ENCODE assay signal across 28 cellular contexts in genomic region chr11:76636826-76637460, GRCh38. TPM values are rescaled to one million over a fixed set of nuclear protein-coding genes. Genes with fewer than 3 reads are reported as not detected.
DNase-seq lines count a peak whose midpoint lies in the region; ATAC-seq, FAIRE-seq and TF ChIP-seq lines count a peak whose summit lies in the region.
"Had no signal": no experiment of that assay in that cellular context is flagged by ENCODE, and none has a peak within 500 bp of the region (broad histone marks: within the 10 kb centered on the region; RNA-seq: fewer than 3 reads in every experiment).

No MANE protein-coding gene starts in this region.

- no peak for FAIRE-seq in GM12878 (lab: Jason Lieb, UNC)
- FAIRE-seq: astrocyte had no signal

- peak overlapping the region; percentile 33 to 76 (median 58) for H3K27ac ChIP-seq in heart left ventricle
- H3K27ac ChIP-seq in GM12878 (ENCODE audit: control insufficient read depth, insufficient read depth), result peak overlapping the region; percentile 38; the same call in 1 of the 2 replicates
- H3K27ac ChIP-seq in uterus, result peak overlapping the region; percentile 30 to 56
- no peak overlapping the region for H3K27ac ChIP-seq in transverse colon
- H3K27ac ChIP-seq: foreskin keratinocyte had no signal

- no peaks in the 10 kb centered on the region for H3K79me2 ChIP-seq in GM12878 (ENCODE audit: control insufficient read depth, insufficient read depth, low read length)

- TF ChIP-seq EP300 in GM12878 (IDR thresholded peaks at IDR 0.05; ENCODE audit: borderline replicate concordance in 1 of 2, control insufficient read depth in 1 of 2, low read depth in 2 of 2, low read length in 2 of 2) (no peak), transverse colon (IDR thresholded peaks at IDR 0.05; ENCODE audit: low read depth) (no peak)

- H4K20me1 ChIP-seq in GM12878 (ENCODE audit: control insufficient read depth, insufficient read depth), result no peaks in the 10 kb centered on the region

- H3K4me1 Mint-ChIP-seq in naive B cell, result peaks cover 56 to 64% (median 64%) of the 10 kb centered on the region in 3 donors

- TF ChIP-seq CTCF in heart left ventricle (IDR thresholded peaks at IDR 0.05) (no peak), GM12878 (IDR thresholded peaks at IDR 0.05 in 2 of 3, conservative IDR thresholded peaks at IDR 0.05 in 1 of 3; ENCODE audit: control insufficient read depth in 2 of 3, extremely low read depth in 1 of 3, insufficient read depth in 1 of 3, low read depth in 3 of 3, low read length in 3 of 3) (no peak), uterus (IDR thresholded peaks at IDR 0.05) (no peak), transverse colon (IDR thresholded peaks at IDR 0.05) (no peak)

- ATAC-seq in heart left ventricle, result no peak
- no peak for ATAC-seq in GM12878
- ATAC-seq in naive B cell (ENCODE audit: low read depth in 2 of 2), result no peak
- no peak for ATAC-seq in HG02588 (IDR thresholded peaks at IDR 0.05; ENCODE audit: unreplicated experiment)
- ATAC-seq: activated CD4-positive, alpha-beta T cell treated with anti-CD3 and anti-CD28 coated beads for 36 hours; activated CD8-positive, alpha-beta memory T cell treated with anti-CD3 and anti-CD28 coated beads, Interleukin-2, amount 10 ng/mL, durations not matched to agents 7 days and 5 days; foreskin keratinocyte had no signal

- CTCF ChIA-PET in GM12878 (lab: Yijun Ruan, JAX), result interaction anchor here (1.6 to 2.0 kb wide), 2 partner anchors 10 to 38 kb away, joined by 4 to 8 read pairs; no protein-coding TSS in a partner anchor

- WGBS in heart left ventricle, 4 donors, result 89 to 93% (median 93%) methylated on average over 6 of the region's 6 CpGs
- 63% methylated on average over 6 of the region's 6 CpGs for WGBS in GM12878 (ENCODE audit: insufficient coverage, insufficient replicate concordance, low lambda C conversion rate, missing lambda C conversion rate)
- 91% methylated on average over 6 of the region's 6 CpGs; no CpG with 5 or more reads in 1 of the 2 donors for WGBS in transverse colon (ENCODE audit: low coverage in 1 of 2), 2 donors

- H2AFZ ChIP-seq in GM12878 (ENCODE audit: control insufficient read depth, low read depth, low read length), result peak overlapping the region; percentile 53

- no peak for TF ChIP-seq RAD21 in GM12878 (IDR thresholded peaks at IDR 0.05; ENCODE audit: insufficient read depth, low read depth, low read length)

- H3K4me1 ChIP-seq in heart left ventricle (peaks cover 3 to 50% (median 27%) of the 10 kb centered on the region in 12 donors), GM12878 (ENCODE audit: control insufficient read depth, insufficient read depth, low read length) (peaks cover 22% of the 10 kb centered on the region), uterus (no peaks in the 10 kb centered on the region), transverse colon (peaks cover 0 to 6% (median 0%) of the 10 kb centered on the region in 4 donors)
- H3K4me1 ChIP-seq: foreskin keratinocyte had no signal

- no peaks in the 10 kb centered on the region for H3K36me3 Mint-ChIP-seq in naive B cell
- H3K36me3 Mint-ChIP-seq: activated naive CD8-positive, alpha-beta T cell; type B pancreatic cell had no signal

- intact Hi-C loops in heart left ventricle (cut with DNase I) (loop anchor here in 1 of 10 donors (2.0 kb wide), 1 partner anchor 34 kb away; the partner anchor contains the start of gene LRRC32), cardiac septum (cut with DNase I) (no loop called here), GM12878 (cut with micrococcal nuclease; ENCODE audit: unreplicated experiment) (no loop called here), uterus (cut with DNase I; ENCODE audit: low total_unique reads) (no loop called here), transverse colon (cut with DNase I; ENCODE audit: low total_unique reads) (no loop called here)

- RAD21 ChIA-PET in GM12878 (lab: Charles Lee; ENCODE audit: unreplicated experiment), result interaction anchor here (0.8 to 1.8 kb wide), 3 partner anchors 27 to 38 kb away, joined by 3 to 7 read pairs (median 3); no protein-coding TSS in a partner anchor

- H3K27me3 ChIP-seq in heart left ventricle (no peaks in the 10 kb centered on the region), GM12878 (replicated peaks in 1 of 2; ENCODE audit: control insufficient read depth in 2 of 2, insufficient read depth in 2 of 2, low read length in 1 of 2) (no peaks in the 10 kb centered on the region; a peak in 1 of 4 replicates), uterus (no peaks in the 10 kb centered on the region), transverse colon (no peaks in the 10 kb centered on the region)

- peaks cover 0 to 9% (median 0%) of the 10 kb centered on the region in 3 donors for H3K27me3 Mint-ChIP-seq in naive B cell

- H3K9me3 Mint-ChIP-seq in naive B cell, result no peaks in the 10 kb centered on the region
- H3K9me3 Mint-ChIP-seq: central memory CD8-positive, alpha-beta T cell; type B pancreatic cell had no signal

- in situ Hi-C loops in GM12878 (cut with MboI), result no loop called here
- in situ Hi-C loops in transverse colon (cut with MboI; ENCODE audit: low pct_ligation_motif_present in 1 of 4, low pct_unique_long_range_greater_than_20kb in 1 of 4, low sequenced_read_pairs in 3 of 4), result no loop called here

- H3K4me3 ChIP-seq in heart left ventricle (no peak overlapping the region), GM12878 (no peak overlapping the region), uterus (no peak overlapping the region), transverse colon (no peak overlapping the region)

- no TSS peak for BruUV-seq in GM12878 (replicated peaks; lab: Mats Ljungman, UMichigan)

- H3K36me3 ChIP-seq in heart left ventricle (no peaks in the 10 kb centered on the region), GM12878 (ENCODE audit: control insufficient read depth in 2 of 2, insufficient read depth in 2 of 2, low read length in 1 of 2) (no peaks in the 10 kb centered on the region), uterus (no peaks in the 10 kb centered on the region), transverse colon (no peaks in the 10 kb centered on the region)

- SMC1A ChIA-PET in GM12878 (lab: Charles Lee; ENCODE audit: uncharacterized antibody, unreplicated experiment), result interaction anchor here (0.8 to 2.7 kb wide), 6 partner anchors 9 to 38 kb away, joined by 3 to 11 read pairs (median 4); no protein-coding TSS in a partner anchor

- peak overlapping the region; percentile 61; the same call in 1 of the 2 replicates for H3K4me2 ChIP-seq in GM12878 (ENCODE audit: control insufficient read depth, insufficient read depth)

- H3K9me3 ChIP-seq in heart left ventricle (no peaks in the 10 kb centered on the region), GM12878 (replicated peaks; ENCODE audit: control insufficient read depth, insufficient read depth, low read length) (peaks cover 2% of the 10 kb centered on the region; the same call in 2 of the 3 replicates), uterus (no peaks in the 10 kb centered on the region), transverse colon (no peaks in the 10 kb centered on the region)

- peak in 1 of 5 donors; percentile 18 for DNase-seq in heart left ventricle
- DNase-seq in cardiac septum (ENCODE audit: low spot score), result no peak
- DNase-seq in GM12878 (ENCODE audit: low read depth, low spot score), result no peak
- peak; percentile 11 for DNase-seq in naive B cell
- DNase-seq in uterus, result no peak
- DNase-seq in NCI-H1105 treated with DMSO at 0.1 percent for 48 hours (lab: John Stamatoyannopoulos, UW), result no peak
- DNase-seq in transverse colon, result no peak
- DNase-seq: activated CD4-positive, alpha-beta T cell treated with anti-CD3 and anti-CD28 coated beads for 36 hours; activated CD8-positive, alpha-beta memory T cell treated with anti-CD3 and anti-CD28 coated beads, Interleukin-2, amount 10 ng/mL, durations not matched to agents 7 days and 5 days; C1 segment of cervical spinal cord; Calu3; effector CD4-positive, alpha-beta T cell; EL; erythroblast; foreskin keratinocyte; GOT3; hippocampal formation; mammary epithelial cell; NCI-H1436; NCI-H526; stimulated activated CD4-positive, alpha-beta T cell treated with anti-CD3 and anti-CD28 coated beads, Interleukin-12 subunit alpha, Interleukin-12 subunit beta, amount 100 ng/mL, for 4 hours; stimulated activated CD4-positive, alpha-beta T cell treated with anti-CD3 and anti-CD28 coated beads, Interleukin-4, amount 100 ng/mL, for 4 hours; SW 1271 had no signal

- peak overlapping the region; percentile 16 to 92 (median 82) for H3K4me3 Mint-ChIP-seq in naive B cell
- H3K4me3 Mint-ChIP-seq: activated CD4-positive, alpha-beta T cell treated with anti-CD3 and anti-CD28 coated beads for 36 hours; activated CD8-positive, alpha-beta memory T cell treated with anti-CD3 and anti-CD28 coated beads, Interleukin-2, amount 10 ng/mL, durations not matched to agents 7 days and 5 days; activated naive CD8-positive, alpha-beta T cell; central memory CD8-positive, alpha-beta T cell; type B pancreatic cell had no signal

- POLR2A ChIA-PET in GM12878 (lab: Charles Lee), result interaction anchor here (0.8 to 2.9 kb wide), 5 partner anchors 9 to 36 kb away, joined by 3 to 12 read pairs (median 4); no protein-coding TSS in a partner anchor

- no peak for TF ChIP-seq POLR2A in heart left ventricle (IDR thresholded peaks at IDR 0.05)
- TF ChIP-seq POLR2A in GM12878 (IDR thresholded peaks at IDR 0.05; ENCODE audit: low read depth, low read length), result no peak
- no peak for TF ChIP-seq POLR2A in uterus (IDR thresholded peaks at IDR 0.05)
- TF ChIP-seq POLR2A in transverse colon (IDR thresholded peaks at IDR 0.05), result no peak

- peak overlapping the region; percentile 96 to 100 (median 99) for H3K27ac Mint-ChIP-seq in naive B cell
- H3K27ac Mint-ChIP-seq: activated CD4-positive, alpha-beta T cell treated with anti-CD3 and anti-CD28 coated beads for 36 hours; activated CD8-positive, alpha-beta memory T cell treated with anti-CD3 and anti-CD28 coated beads, Interleukin-2, amount 10 ng/mL, durations not matched to agents 7 days and 5 days; activated naive CD8-positive, alpha-beta T cell; type B pancreatic cell had no signal

- H3K9ac ChIP-seq in GM12878 (ENCODE audit: control insufficient read depth, insufficient read depth, low read length), result no peak overlapping the region

RNA-seq across cellular contexts. Expression of gene LRRC32, which starts 33.6 kb away (rescaled TPM):
- total RNA-seq in heart left ventricle (10 to 100 TPM; 20.1 to 67.1 (median 26.9) TPM), cardiac septum (33.5 TPM), GM12878 (2014; rRNA removed) (11.0 and 12.9 TPM in 2 replicates), GM12878 (2014; rRNA removed; fragmentation: Illumina TruSeq; extraction: Trizol) (4.9 and 5.5 TPM in 2 replicates), GM12878 (2021) (20.8 and 21.2 TPM in 2 replicates), uterus (100 to 1,000 TPM in 1 of 4 donors, 10 to 100 TPM in 2, 1 to 10 TPM in 1; 10.0 to 121 (median 17.5) TPM), transverse colon (10 to 100 TPM in 1 of 4 donors, 1 to 10 TPM in 3; 5.1 to 11.5 (median 9.1) TPM)
- polyA plus RNA-seq in heart left ventricle (10 to 100 TPM; 46.4 to 79.0 TPM), GM12878 (2011; rRNA removed) (0.17 and 0.56 TPM in 2 replicates), GM12878 (2014; fragmentation: Illumina TruSeq; extraction: Trizol) (7.1 and 9.3 TPM in 2 replicates), GM12878 (2014; fragmentation: Nextera tagmentation; extraction: Ambion mirVana) (1 to 10 TPM; 4.3 to 7.4 TPM), GM12878 (2014; rRNA removed) (12.2 and 15.4 TPM in 2 replicates), GM12878 (2016; fragmentation: Nextera tagmentation; extraction: Ambion mirVana) (1 to 10 TPM; 6.8 to 7.4 TPM), naive B cell (ENCODE audit: low read depth in 6 of 6) (1 to 10 TPM in 1 of 6 donors, under 1 TPM in 1, not detected in 4; 0.13 to 1.9 TPM)
- 16.4 and 17.5 TPM in 2 replicates for total RNA-seq in GM12878 (2013; cell fraction: nucleolus; rRNA removed)
- polyA plus RNA-seq in GM12878 (2011; ENCODE audit: low read depth), result 3.9 TPM
- 0.31 and 0.67 TPM in 2 replicates for polyA plus RNA-seq in GM12878 (2011; cell fraction: cytosol; rRNA removed)
- 0.88 and 1.3 TPM in 2 replicates for polyA plus RNA-seq in GM12878 (2011; cell fraction: nucleus; rRNA removed)
- polyA plus RNA-seq in GM12878 (2012), result 4.3 and 11.6 TPM in 2 replicates
- 0.44 and 2.3 TPM in 2 replicates for polyA minus RNA-seq in GM12878 (2011; rRNA and poly(A)+ RNA removed)
- 0.40 and 0.62 TPM in 2 replicates for polyA minus RNA-seq in GM12878 (2011; cell fraction: cytosol; rRNA and poly(A)+ RNA removed)
- polyA minus RNA-seq in GM12878 (2011; cell fraction: nucleus; rRNA and poly(A)+ RNA removed), result 0.12 and 0.19 TPM in 2 replicates
- total RNA-seq: Calu3, foreskin keratinocyte had no signal
- polyA plus RNA-seq: mammary epithelial cell had no signal

Comparison
In these comparisons a context has a peak if more than half of its experiments do, and no peak if none do; other contexts are left out.
1. H3K27ac ChIP-seq: peak in heart left ventricle (12 of 12), GM12878 (single experiment) and uterus (2 of 2); none in transverse colon (0 of 4).